Comparison of ENCODE assay signal across 32 cellular contexts in genomic region chr2:138497294-138497693, GRCh38.
"Had no signal": no experiment of that assay in that cellular context is flagged by ENCODE, and none has a peak within 500 bp of the region (broad histone marks: within the 10 kb centered on the region; RNA-seq: fewer than 3 reads in every experiment).

No MANE protein-coding gene starts in this region.

- DNase-seq: naive thymus-derived CD8-positive, alpha-beta T cell; nephron progenitor cell; nucleus accumbens; posterior cingulate gyrus; psoas muscle; right cardiac atrium; spleen; stimulated activated CD4-positive, alpha-beta T cell treated with anti-CD3 and anti-CD28 coated beads, Interleukin-12 subunit alpha, Interleukin-12 subunit beta, amount 100 ng/mL, for 4 hours; stimulated activated CD4-positive, alpha-beta T cell treated with anti-CD3 and anti-CD28 coated beads, Interleukin-1b, Interleukin-23, amount 100 ng/mL, for 48 hours; stimulated activated CD4-positive, alpha-beta T cell treated with anti-CD3 and anti-CD28 coated beads, Interleukin-4, amount 100 ng/mL, for 1 hour; stimulated activated CD4-positive, alpha-beta T cell treated with anti-CD3 and anti-CD28 coated beads, Interleukin-4, amount 100 ng/mL, for 4 hours; stimulated activated CD8-positive, alpha-beta memory T cell treated with anti-CD3 and anti-CD28 coated beads, Interleukin-4, amount 100 ng/mL, for 48 hours; stimulated activated naive CD4-positive, alpha-beta T cell; stimulated activated naive CD8-positive, alpha-beta T cell treated with anti-CD3 and anti-CD28 coated beads, Interleukin-15, amount 100 ng/mL, for 72 hours; stimulated activated naive CD8-positive, alpha-beta T cell treated with anti-CD3 and anti-CD28 coated beads, Interleukin-15, Interleukin-2, amounts not matched to agents 100 U/mL and 50 U/mL, for 24 hours; substantia nigra; testis; tibial artery; transverse colon; upper lobe of right lung; uterus had no signal

- H3K79me2 ChIP-seq: parathyroid adenoma had no signal

- H3K9me3 ChIP-seq: neutrophil, psoas muscle, spleen, suprapubic skin, testis, tibial artery, transverse colon, upper lobe of right lung, uterus had no signal

- H3K4me1 ChIP-seq: parathyroid adenoma, uterus had no signal

- H3K4me2 ChIP-seq: smooth muscle cell had no signal

- H3K27ac Mint-ChIP-seq: naive thymus-derived CD8-positive, alpha-beta T cell; natural killer cell treated with Interleukin-12 subunit alpha and Interleukin-12 subunit beta and Interleukin-15 and Interleukin-18, amount 100 ng/mL, for 72 hours; nephron progenitor cell; progenitor cell of endocrine pancreas; stimulated activated memory B cell treated with anti-CD40 and anti-IgM and Interleukin-4, amounts not matched to agents 10 μg/mL and 1 μg/mL and 100 μg/mL, for 72 hours; type B pancreatic cell had no signal

- H3K36me3 ChIP-seq: neutrophil, spleen, suprapubic skin, tibial artery, transverse colon, upper lobe of right lung, uterus had no signal

- H2AFZ ChIP-seq: parathyroid adenoma had no signal

- H3K9ac ChIP-seq: parathyroid adenoma had no signal

- H3K4me3 Mint-ChIP-seq: naive thymus-derived CD8-positive, alpha-beta T cell; natural killer cell treated with Interleukin-12 subunit alpha and Interleukin-12 subunit beta and Interleukin-15 and Interleukin-18, amount 100 ng/mL, for 72 hours; nephron progenitor cell; stimulated activated memory B cell treated with anti-CD40 and anti-IgM and Interleukin-4, amounts not matched to agents 10 μg/mL and 1 μg/mL and 100 μg/mL, for 72 hours; stimulated activated naive CD8-positive, alpha-beta T cell treated with anti-CD3 and anti-CD28 coated beads, Interleukin-15, amount 100 ng/mL, for 72 hours; type B pancreatic cell had no signal

- H3K4me3 ChIP-seq: psoas muscle, skin epidermis, smooth muscle cell, spleen, suprapubic skin, testis, tibial artery, transverse colon, upper lobe of right lung, uterus had no signal

- H3K27me3 Mint-ChIP-seq: natural killer cell treated with Interleukin-12 subunit alpha and Interleukin-12 subunit beta and Interleukin-15 and Interleukin-18, amount 100 ng/mL, for 72 hours; progenitor cell of endocrine pancreas; stimulated activated memory B cell treated with anti-CD40 and anti-IgM and Interleukin-4, amounts not matched to agents 10 μg/mL and 1 μg/mL and 100 μg/mL, for 72 hours; stimulated activated naive CD8-positive, alpha-beta T cell treated with anti-CD3 and anti-CD28 coated beads, Interleukin-15, amount 100 ng/mL, for 72 hours; type B pancreatic cell had no signal

- H3K27me3 ChIP-seq: neutrophil, spleen, suprapubic skin, testis, tibial artery, transverse colon, upper lobe of right lung, uterus had no signal

- H3K27ac ChIP-seq: neutrophil, parathyroid adenoma, psoas muscle, skin epidermis, spleen, suprapubic skin, testis, tibial artery, transverse colon, upper lobe of right lung, uterus had no signal

- H3K9me3 Mint-ChIP-seq: naive thymus-derived CD8-positive, alpha-beta T cell; natural killer cell treated with Interleukin-12 subunit alpha and Interleukin-12 subunit beta and Interleukin-15 and Interleukin-18, amount 100 ng/mL, for 72 hours; nephron progenitor cell; neural crest cell; stimulated activated memory B cell treated with anti-CD40 and anti-IgM and Interleukin-4, amounts not matched to agents 10 μg/mL and 1 μg/mL and 100 μg/mL, for 72 hours; stimulated activated naive CD8-positive, alpha-beta T cell treated with anti-CD3 and anti-CD28 coated beads, Interleukin-15, amount 100 ng/mL, for 72 hours; type B pancreatic cell had no signal

- ATAC-seq: naive thymus-derived CD8-positive, alpha-beta T cell; natural killer cell treated with Interleukin-12 subunit alpha and Interleukin-12 subunit beta and Interleukin-15 and Interleukin-18, amount 100 ng/mL, for 72 hours; psoas muscle; right cardiac atrium; sciatic nerve; stimulated activated memory B cell treated with anti-CD40 and anti-IgM and Interleukin-4, amounts not matched to agents 10 μg/mL and 1 μg/mL and 100 μg/mL, for 72 hours; stimulated activated naive CD8-positive, alpha-beta T cell treated with anti-CD3 and anti-CD28 coated beads, Interleukin-15, amount 100 ng/mL, for 72 hours; stimulated activated naive CD8-positive, alpha-beta T cell treated with anti-CD3 and anti-CD28 coated beads, Interleukin-15, Interleukin-2, amounts not matched to agents 100 U/mL and 50 U/mL, for 24 hours; upper lobe of right lung had no signal
